1 cellular context compared by ENCODE assay signal in genomic region chr16:67458121-67458641, GRCh38.
TF ChIP-seq lines count a peak whose summit lies in the region.

No MANE protein-coding gene starts in this region.

TF ChIP-seq in IMR-90, 13 proteins besides CTCF, POLR2A, EP300 and RAD21:
- no peak for TF ChIP-seq USF2 (IDR thresholded peaks at IDR 0.05; ENCODE audit: low read depth, low read length)
- no peak for TF ChIP-seq FOS (IDR thresholded peaks at IDR 0.05; ENCODE audit: low read depth, low read length)
- no peak for TF ChIP-seq MAFK (IDR thresholded peaks at IDR 0.05; ENCODE audit: low read depth, low read length)
- TF ChIP-seq RCOR1 (IDR thresholded peaks at IDR 0.05; ENCODE audit: insufficient replicate concordance, low read length), result no peak
- TF ChIP-seq SMC3 (IDR thresholded peaks at IDR 0.05; ENCODE audit: low read depth, low read length), result no peak
- TF ChIP-seq BHLHE40 (IDR thresholded peaks at IDR 0.05; ENCODE audit: low read depth, low read length), result no peak
- no peak for TF ChIP-seq NFE2L2 (IDR thresholded peaks at IDR 0.05; ENCODE audit: low read depth, low read length)
- TF ChIP-seq CEBPB (IDR thresholded peaks at IDR 0.05; ENCODE audit: low read depth, low read length), result no peak
- no peak for TF ChIP-seq RFX5 (IDR thresholded peaks at IDR 0.05; ENCODE audit: low read depth, low read length)
- TF ChIP-seq CHD1 (IDR thresholded peaks at IDR 0.05; ENCODE audit: low read depth, low read length), result no peak
- TF ChIP-seq, protein P1, sequence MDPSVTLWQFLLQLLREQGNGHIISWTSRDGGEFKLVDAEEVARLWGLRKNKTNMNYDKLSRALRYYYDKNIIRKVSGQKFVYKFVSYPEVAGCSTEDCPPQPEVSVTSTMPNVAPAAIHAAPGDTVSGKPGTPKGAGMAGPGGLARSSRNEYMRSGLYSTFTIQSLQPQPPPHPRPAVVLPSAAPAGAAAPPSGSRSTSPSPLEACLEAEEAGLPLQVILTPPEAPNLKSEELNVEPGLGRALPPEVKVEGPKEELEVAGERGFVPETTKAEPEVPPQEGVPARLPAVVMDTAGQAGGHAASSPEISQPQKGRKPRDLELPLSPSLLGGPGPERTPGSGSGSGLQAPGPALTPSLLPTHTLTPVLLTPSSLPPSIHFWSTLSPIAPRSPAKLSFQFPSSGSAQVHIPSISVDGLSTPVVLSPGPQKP (IDR thresholded peaks at IDR 0.05; ENCODE audit: borderline replicate concordance, low read depth, low read length), result no peak
- TF ChIP-seq MAZ (IDR thresholded peaks at IDR 0.05; ENCODE audit: borderline replicate concordance, low read depth, low read length), result no peak
TF ChIP-seq in IMR-90: peak in this region for 0.
